21 cellular contexts compared by ENCODE assay signal in the genomic region with DNA sequence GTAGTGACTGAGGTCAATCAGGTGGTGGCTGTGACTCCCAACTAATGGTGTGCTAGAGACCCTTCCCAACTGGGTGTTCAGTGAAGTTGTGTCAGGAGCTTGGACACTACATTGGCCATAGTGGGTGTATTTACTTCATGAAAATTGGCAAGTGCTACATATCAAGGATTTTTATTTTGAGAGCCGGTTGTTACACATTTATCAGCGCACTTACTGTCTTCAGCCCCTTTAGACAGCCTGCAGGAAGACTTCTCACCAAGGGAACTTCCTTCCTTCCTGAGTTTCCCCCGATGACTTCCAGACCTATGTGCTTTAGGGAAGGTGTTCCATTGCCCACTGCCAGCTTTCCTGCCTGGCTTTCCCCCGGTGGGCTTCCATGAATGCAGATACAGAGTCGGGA.
"Had no signal": no experiment of that assay in that cellular context is flagged by ENCODE, and none has a peak within 500 bp of the region (broad histone marks: within the 10 kb centered on the region; RNA-seq: fewer than 3 reads in every experiment).

No MANE protein-coding gene starts in this region.

- H3K27ac Mint-ChIP-seq: activated CD4-positive, alpha-beta memory T cell treated with anti-CD3 and anti-CD28 coated beads, Interleukin-2, amount 10 ng/mL, durations not matched to agents 7 days and 5 days; activated CD8-positive, alpha-beta memory T cell treated with anti-CD3 and anti-CD28 coated beads, Interleukin-2, amount 10 ng/mL, durations not matched to agents 7 days and 5 days; activated naive CD8-positive, alpha-beta T cell treated with anti-CD3 and anti-CD28 coated beads for 36 hours; activated T-helper 17 cell treated with anti-CD3 and anti-CD28 coated beads, Interleukin-2, amount 50 U/mL, for 72 hours; immature natural killer cell; natural killer cell; stimulated activated memory B cell treated with anti-CD40 and anti-IgM and Interleukin-4, amounts not matched to agents 10 μg/mL and 1 μg/mL and 100 μg/mL, for 72 hours had no signal

- H3K36me3 Mint-ChIP-seq: activated CD8-positive, alpha-beta memory T cell treated with anti-CD3 and anti-CD28 coated beads, Interleukin-2, amount 10 ng/mL, durations not matched to agents 7 days and 5 days; activated naive CD8-positive, alpha-beta T cell treated with anti-CD3 and anti-CD28 coated beads for 36 hours; immature natural killer cell; natural killer cell; stimulated activated memory B cell treated with anti-CD40 and anti-IgM and Interleukin-4, amounts not matched to agents 10 μg/mL and 1 μg/mL and 100 μg/mL, for 72 hours had no signal

- H3K27me3 ChIP-seq: colonic mucosa had no signal

- H3K79me2 ChIP-seq: parathyroid adenoma had no signal

- DNase-seq: activated CD4-positive, alpha-beta memory T cell treated with anti-CD3 and anti-CD28 coated beads, Interleukin-2, amount 10 ng/mL, durations not matched to agents 7 days and 5 days; activated CD4-positive, alpha-beta T cell treated with anti-CD3 and anti-CD28 coated beads for 48 hours; activated CD4-positive, CD25-positive, alpha-beta regulatory T cell; activated CD8-positive, alpha-beta memory T cell treated with anti-CD3 and anti-CD28 coated beads, Interleukin-2, amount 10 ng/mL, durations not matched to agents 7 days and 5 days; activated naive CD4-positive, alpha-beta T cell; activated naive CD8-positive, alpha-beta T cell treated with anti-CD3 and anti-CD28 coated beads for 36 hours; amniotic stem cell; central memory CD4-positive, alpha-beta T cell; colonic mucosa; immature natural killer cell; left ventricle myocardium superior; natural killer cell; spleen; stimulated activated CD4-positive, alpha-beta T cell treated with anti-CD3 and anti-CD28 coated beads, Interleukin-4, amount 100 ng/mL, for 4 hours; T-helper 1 cell; T-helper 9 cell had no signal

- ATAC-seq: activated CD8-positive, alpha-beta memory T cell treated with anti-CD3 and anti-CD28 coated beads, Interleukin-2, amount 10 ng/mL, durations not matched to agents 7 days and 5 days; activated T-helper 17 cell treated with anti-CD3 and anti-CD28 coated beads, Interleukin-2, amount 50 U/mL, for 72 hours; gastroesophageal sphincter; left ventricle myocardium superior; natural killer cell; sciatic nerve; stimulated activated memory B cell treated with anti-CD40 and anti-IgM and Interleukin-4, amounts not matched to agents 10 μg/mL and 1 μg/mL and 100 μg/mL, for 72 hours had no signal

- H3K4me1 ChIP-seq: colonic mucosa, gastroesophageal sphincter, spleen had no signal

- H3K4me3 ChIP-seq: colonic mucosa, gastroesophageal sphincter, spleen had no signal

- H2AFZ ChIP-seq: parathyroid adenoma had no signal

- H3K27me3 Mint-ChIP-seq: activated CD4-positive, alpha-beta memory T cell treated with anti-CD3 and anti-CD28 coated beads, Interleukin-2, amount 10 ng/mL, durations not matched to agents 7 days and 5 days; activated CD8-positive, alpha-beta memory T cell treated with anti-CD3 and anti-CD28 coated beads, Interleukin-2, amount 10 ng/mL, durations not matched to agents 7 days and 5 days had no signal

- H3K4me3 Mint-ChIP-seq: activated CD4-positive, alpha-beta memory T cell treated with anti-CD3 and anti-CD28 coated beads, Interleukin-2, amount 10 ng/mL, durations not matched to agents 7 days and 5 days; activated CD8-positive, alpha-beta memory T cell treated with anti-CD3 and anti-CD28 coated beads, Interleukin-2, amount 10 ng/mL, durations not matched to agents 7 days and 5 days; activated naive CD8-positive, alpha-beta T cell treated with anti-CD3 and anti-CD28 coated beads for 36 hours; activated T-helper 17 cell treated with anti-CD3 and anti-CD28 coated beads, Interleukin-2, amount 50 U/mL, for 72 hours; immature natural killer cell; natural killer cell; stimulated activated memory B cell treated with anti-CD40 and anti-IgM and Interleukin-4, amounts not matched to agents 10 μg/mL and 1 μg/mL and 100 μg/mL, for 72 hours had no signal

- H3K9me3 Mint-ChIP-seq: activated naive CD8-positive, alpha-beta T cell treated with anti-CD3 and anti-CD28 coated beads for 36 hours; natural killer cell; stimulated activated memory B cell treated with anti-CD40 and anti-IgM and Interleukin-4, amounts not matched to agents 10 μg/mL and 1 μg/mL and 100 μg/mL, for 72 hours had no signal

- H3K27ac ChIP-seq: colonic mucosa, gastroesophageal sphincter, parathyroid adenoma, spleen had no signal

- H3K36me3 ChIP-seq: colonic mucosa, gastroesophageal sphincter, spleen had no signal

- H3K4me1 Mint-ChIP-seq: activated CD4-positive, alpha-beta memory T cell treated with anti-CD3 and anti-CD28 coated beads, Interleukin-2, amount 10 ng/mL, durations not matched to agents 7 days and 5 days; activated CD8-positive, alpha-beta memory T cell treated with anti-CD3 and anti-CD28 coated beads, Interleukin-2, amount 10 ng/mL, durations not matched to agents 7 days and 5 days; activated naive CD8-positive, alpha-beta T cell treated with anti-CD3 and anti-CD28 coated beads for 36 hours; activated T-helper 17 cell treated with anti-CD3 and anti-CD28 coated beads, Interleukin-2, amount 50 U/mL, for 72 hours; immature natural killer cell; natural killer cell; stimulated activated memory B cell treated with anti-CD40 and anti-IgM and Interleukin-4, amounts not matched to agents 10 μg/mL and 1 μg/mL and 100 μg/mL, for 72 hours had no signal

- H3K9me3 ChIP-seq: colonic mucosa, gastroesophageal sphincter, spleen had no signal
